In genomic region chr3:105385179-105385578, GRCh38 we compare ENCODE assay signal across 32 cellular contexts. TPM values are rescaled to one million over a fixed set of nuclear protein-coding genes. Genes with fewer than 3 reads are reported as not detected.
DNase-seq lines count a peak whose midpoint lies in the region; TF ChIP-seq lines count a peak whose summit lies in the region.
"Had no signal": no experiment of that assay in that cellular context is flagged by ENCODE, and none has a peak within 500 bp of the region (broad histone marks: within the 10 kb centered on the region; RNA-seq: fewer than 3 reads in every experiment).

No MANE protein-coding gene starts in this region.

- H3K4me1 ChIP-seq in ACC112 (ENCODE audit: control insufficient read depth, insufficient read depth, low read length, unreplicated experiment) = peaks cover 33% of the 10 kb centered on the region
- H3K4me1 ChIP-seq: testis, uterus had no signal

- TF ChIP-seq CTCF in progenitor cell of endocrine pancreas (IDR thresholded peaks at IDR 0.05; ENCODE audit: unreplicated experiment) = no peak

- H3K27ac ChIP-seq in ACC112 (ENCODE audit: low read depth, low read length) = peak overlapping the region; percentile 84
- H3K27ac ChIP-seq: pancreas, SJSA1, skin epidermis, testis, uterus had no signal

- peaks cover 0 to 6% (median 5%) of the 10 kb centered on the region in 3 donors for H3K9me3 Mint-ChIP-seq in IgD-negative memory B cell
- peaks cover 9% of the 10 kb centered on the region for H3K9me3 Mint-ChIP-seq in progenitor cell of endocrine pancreas (ENCODE audit: low read depth)
- H3K9me3 Mint-ChIP-seq: activated CD4-positive, alpha-beta T cell treated with anti-CD3 and anti-CD28 coated beads, Interleukin-2, amount 10 ng/mL, durations not matched to agents 7 days and 5 days had no signal

- no peaks in the 10 kb centered on the region for H3K27me3 Mint-ChIP-seq in IgD-negative memory B cell
- H3K27me3 Mint-ChIP-seq in progenitor cell of endocrine pancreas = no peaks in the 10 kb centered on the region

- peak overlapping the region; percentile 54 for H3K4me3 ChIP-seq in ACC112 (ENCODE audit: low read depth, low read length)
- H3K4me3 ChIP-seq: lung, pancreas, SJSA1, skin epidermis, testis, uterus had no signal

- peak overlapping the region in 2 of 4 donors; percentile 20 to 47 for H3K4me3 Mint-ChIP-seq in IgD-negative memory B cell
- H3K4me3 Mint-ChIP-seq in progenitor cell of endocrine pancreas (ENCODE audit: low read depth) = no peak overlapping the region
- H3K4me3 Mint-ChIP-seq: activated CD4-positive, alpha-beta T cell treated with anti-CD3 and anti-CD28 coated beads, Interleukin-2, amount 10 ng/mL, durations not matched to agents 7 days and 5 days; activated naive CD8-positive, alpha-beta T cell treated with anti-CD3 and anti-CD28 coated beads for 36 hours; CD4-positive, alpha-beta memory T cell; nephron; T-cell; WTC11 had no signal

- H3K36me3 Mint-ChIP-seq in IgD-negative memory B cell (peaks cover 5% of the 10 kb centered on the region), progenitor cell of endocrine pancreas (ENCODE audit: insufficient read depth) (peaks cover 1% of the 10 kb centered on the region)

- H3K79me2 ChIP-seq in ACC112 (ENCODE audit: control insufficient read depth, insufficient read depth, low read length, unreplicated experiment) = peaks cover 80% of the 10 kb centered on the region

- H3K36me3 ChIP-seq in ACC112 (ENCODE audit: insufficient read depth, low read length) = peaks cover 14% of the 10 kb centered on the region
- H3K36me3 ChIP-seq: pancreas, uterus had no signal

- peak overlapping the region in 2 of 3 donors; percentile 22 to 54 for H3K27ac Mint-ChIP-seq in IgD-negative memory B cell
- no peak overlapping the region for H3K27ac Mint-ChIP-seq in progenitor cell of endocrine pancreas
- H3K27ac Mint-ChIP-seq: activated CD4-positive, alpha-beta T cell treated with anti-CD3 and anti-CD28 coated beads, Interleukin-2, amount 10 ng/mL, durations not matched to agents 7 days and 5 days; activated naive CD8-positive, alpha-beta T cell treated with anti-CD3 and anti-CD28 coated beads for 36 hours; CD4-positive, alpha-beta memory T cell; nephron; T-cell; WTC11 had no signal

- peak overlapping the region; percentile 44 for H2AFZ ChIP-seq in ACC112 (ENCODE audit: low read length, unreplicated experiment)

- peaks cover 18 to 25% (median 25%) of the 10 kb centered on the region in 3 donors for H3K4me1 Mint-ChIP-seq in IgD-negative memory B cell
- peaks cover 7% of the 10 kb centered on the region for H3K4me1 Mint-ChIP-seq in progenitor cell of endocrine pancreas (ENCODE audit: low read depth)
- H3K4me1 Mint-ChIP-seq: activated naive CD8-positive, alpha-beta T cell treated with anti-CD3 and anti-CD28 coated beads for 36 hours; nephron; T-cell; WTC11 had no signal

- H3K27me3 ChIP-seq in ACC112 (ENCODE audit: insufficient read depth, low read length) = no peaks in the 10 kb centered on the region
- H3K27me3 ChIP-seq: pancreas, SJSA1, testis, uterus had no signal

- DNase-seq in amniotic epithelial cell (ENCODE audit: low read depth) = peak; percentile 68
- peak; percentile 25 for DNase-seq in kidney glomerular epithelial cell (lab: John Stamatoyannopoulos, UW)
- DNase-seq in SHP77 (lab: John Stamatoyannopoulos, UW) = no peak
- no peak for DNase-seq in progenitor cell of endocrine pancreas (ENCODE audit: low spot score, unreplicated experiment)
- DNase-seq in glomerular visceral epithelial cell (ENCODE audit: extremely low spot score) = no peak
- DNase-seq in amniotic stem cell (lab: John Stamatoyannopoulos, UW) = no peak
- DNase-seq: activated CD4-positive, alpha-beta T cell treated with anti-CD3 and anti-CD28 coated beads, Interleukin-2, amount 10 ng/mL, durations not matched to agents 7 days and 5 days; activated gamma-delta T cell; activated naive CD8-positive, alpha-beta T cell treated with anti-CD3 and anti-CD28 coated beads for 36 hours; activated T-cell treated with anti-CD3 and anti-CD28 coated beads, Interleukin-2, amount 50 U/mL, for 1 hour; CD4-positive, alpha-beta memory T cell; cerebellar nuclear complex; GOT3; hippocampal formation; left cardiac atrium; MM.1S; NCI-H2081 treated with DMSO at 0.1 percent for 48 hours; NCI-H226; NCI-H748 treated with DMSO at 0.1 percent for 48 hours; pancreas; retina; stimulated activated naive CD8-positive, alpha-beta T cell treated with anti-CD3 and anti-CD28 coated beads, Interleukin-15, Interleukin-2, amounts not matched to agents 100 U/mL and 50 U/mL, for 24 hours; T-cell; testis; uterus had no signal

RNA-seq across cellular contexts. Expression of gene ALCAM, which starts 18.5 kb away (rescaled TPM):
- 17.4 TPM for polyA plus RNA-seq in IgD-negative memory B cell
- 28.6 and 29.8 TPM in 2 replicates for total RNA-seq in progenitor cell of endocrine pancreas

Comparison
In these comparisons a context has a peak if more than half of its experiments do, and no peak if none do; other contexts are left out.
1. DNase-seq: peak in amniotic epithelial cell (single experiment) and kidney glomerular epithelial cell (single experiment); none in SHP77 (0 of 2), progenitor cell of endocrine pancreas (single experiment), glomerular visceral epithelial cell (single experiment) and amniotic stem cell (single experiment).